1 cellular context compared by ENCODE assay signal in genomic region chr11:65859812-65860277, GRCh38.
A peak's percentile ranks its signal among the peaks of the same experiment; 100 is the strongest.
TF ChIP-seq lines count a peak whose summit lies in the region.

No MANE protein-coding gene starts in this region.

TF ChIP-seq in HepG2, 621 proteins besides CTCF, POLR2A, EP300 and RAD21 (continued from another document and continues in another):
- TF ChIP-seq, protein P1, sequence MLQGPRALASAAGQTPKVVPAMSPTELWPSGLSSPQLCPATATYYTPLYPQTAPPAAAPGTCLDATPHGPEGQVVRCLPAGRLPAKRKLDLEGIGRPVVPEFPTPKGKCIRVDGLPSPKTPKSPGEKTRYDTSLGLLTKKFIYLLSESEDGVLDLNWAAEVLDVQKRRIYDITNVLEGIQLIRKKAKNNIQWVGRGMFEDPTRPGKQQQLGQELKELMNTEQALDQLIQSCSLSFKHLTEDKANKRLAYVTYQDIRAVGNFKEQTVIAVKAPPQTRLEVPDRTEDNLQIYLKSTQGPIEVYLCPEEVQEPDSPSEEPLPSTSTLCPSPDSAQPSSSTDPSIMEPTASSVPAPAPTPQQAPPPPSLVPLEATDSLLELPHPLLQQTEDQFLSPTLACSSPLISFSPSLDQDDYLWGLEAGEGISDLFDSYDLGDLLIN (CRISPR knock-in tag; IDR thresholded peaks at IDR 0.05; ENCODE audit: borderline replicate concordance) = no peak
- TF ChIP-seq ZNF251 (CRISPR knock-in tag; IDR thresholded peaks at IDR 0.05) (no peak), HOXA5 (CRISPR knock-in tag; IDR thresholded peaks at IDR 0.05) (no peak), ZNF232 (CRISPR knock-in tag; IDR thresholded peaks at IDR 0.05; ENCODE audit: borderline replicate concordance) (no peak), CEBPG (CRISPR knock-in tag; IDR thresholded peaks at IDR 0.05) (no peak), HINFP (CRISPR knock-in tag; IDR thresholded peaks at IDR 0.05; ENCODE audit: low read depth) (peak; percentile 5; the same call in 1 of the 2 replicates), SNRNP70 (IDR thresholded peaks at IDR 0.05; ENCODE audit: low read depth, low read length) (no peak), ZNF501 (CRISPR knock-in tag; IDR thresholded peaks at IDR 0.05) (peak; percentile 47; the same call in 1 of the 2 replicates), ZFP82 (CRISPR knock-in tag; IDR thresholded peaks at IDR 0.05; ENCODE audit: borderline replicate concordance) (no peak), ELF3 (CRISPR knock-in tag; IDR thresholded peaks at IDR 0.05) (no peak), DMTF1 (CRISPR knock-in tag; IDR thresholded peaks at IDR 0.05) (no peak), ZNF841 (CRISPR knock-in tag; IDR thresholded peaks at IDR 0.05; ENCODE audit: borderline replicate concordance) (no peak), EHMT2 (IDR thresholded peaks at IDR 0.05; ENCODE audit: borderline replicate concordance, low read depth, low read length) (no peak), ZNF512 (CRISPR knock-in tag; IDR thresholded peaks at IDR 0.05) (0 out of 2 replicates have a peak, but pooled peaks have one; percentile 50), PRPF4 (IDR thresholded peaks at IDR 0.05; ENCODE audit: low read depth, low read length, poor library complexity, severe bottlenecking) (no peak), ZBTB3 (CRISPR knock-in tag; IDR thresholded peaks at IDR 0.05; ENCODE audit: borderline replicate concordance, low read depth) (no peak), EED (CRISPR knock-in tag; IDR thresholded peaks at IDR 0.05) (no peak), ZNF44 (CRISPR knock-in tag; IDR thresholded peaks at IDR 0.05) (no peak), ATF3 (CRISPR knock-in tag; IDR thresholded peaks at IDR 0.05) (no peak), GTF3A (CRISPR knock-in tag; conservative IDR thresholded peaks at IDR 0.05) (no peak), CHCHD3 (CRISPR knock-in tag; IDR thresholded peaks at IDR 0.05) (no peak), POLR2G (IDR thresholded peaks at IDR 0.05; ENCODE audit: low read depth, low read length) (peak; percentile 13; the same call in 1 of the 2 replicates), NFAT5 (CRISPR knock-in tag; IDR thresholded peaks at IDR 0.05) (no peak), ERF (CRISPR knock-in tag; IDR thresholded peaks at IDR 0.05) (no peak), ELF4 (CRISPR knock-in tag; IDR thresholded peaks at IDR 0.05; ENCODE audit: borderline replicate concordance) (0 out of 2 replicates have a peak, but pooled peaks have one; percentile 63), ZBTB10 (CRISPR knock-in tag; IDR thresholded peaks at IDR 0.05; ENCODE audit: borderline replicate concordance) (no peak)
- TF ChIP-seq, protein P2, sequence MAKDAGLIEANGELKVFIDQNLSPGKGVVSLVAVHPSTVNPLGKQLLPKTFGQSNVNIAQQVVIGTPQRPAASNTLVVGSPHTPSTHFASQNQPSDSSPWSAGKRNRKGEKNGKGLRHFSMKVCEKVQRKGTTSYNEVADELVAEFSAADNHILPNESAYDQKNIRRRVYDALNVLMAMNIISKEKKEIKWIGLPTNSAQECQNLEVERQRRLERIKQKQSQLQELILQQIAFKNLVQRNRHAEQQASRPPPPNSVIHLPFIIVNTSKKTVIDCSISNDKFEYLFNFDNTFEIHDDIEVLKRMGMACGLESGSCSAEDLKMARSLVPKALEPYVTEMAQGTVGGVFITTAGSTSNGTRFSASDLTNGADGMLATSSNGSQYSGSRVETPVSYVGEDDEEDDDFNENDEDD (CRISPR knock-in tag; IDR thresholded peaks at IDR 0.05; ENCODE audit: borderline replicate concordance) = no peak
- TF ChIP-seq, protein P3, sequence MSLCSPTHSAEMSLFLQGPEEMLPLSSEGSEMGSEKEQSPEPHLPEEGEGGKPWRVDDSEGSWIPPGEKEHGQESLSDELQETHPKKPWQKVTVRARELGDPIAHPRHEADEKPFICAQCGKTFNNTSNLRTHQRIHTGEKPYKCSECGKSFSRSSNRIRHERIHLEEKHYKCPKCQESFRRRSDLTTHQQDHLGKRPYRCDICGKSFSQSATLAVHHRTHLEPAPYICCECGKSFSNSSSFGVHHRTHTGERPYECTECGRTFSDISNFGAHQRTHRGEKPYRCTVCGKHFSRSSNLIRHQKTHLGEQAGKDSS (CRISPR knock-in tag; IDR thresholded peaks at IDR 0.05; ENCODE audit: borderline replicate concordance, low read depth) = 0 out of 2 replicates have a peak, but pooled peaks have one; percentile 9
- TF ChIP-seq, protein P4, sequence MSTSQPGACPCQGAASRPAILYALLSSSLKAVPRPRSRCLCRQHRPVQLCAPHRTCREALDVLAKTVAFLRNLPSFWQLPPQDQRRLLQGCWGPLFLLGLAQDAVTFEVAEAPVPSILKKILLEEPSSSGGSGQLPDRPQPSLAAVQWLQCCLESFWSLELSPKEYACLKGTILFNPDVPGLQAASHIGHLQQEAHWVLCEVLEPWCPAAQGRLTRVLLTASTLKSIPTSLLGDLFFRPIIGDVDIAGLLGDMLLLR (CRISPR knock-in tag; IDR thresholded peaks at IDR 0.05) = 0 out of 2 replicates have a peak, but pooled peaks have one; percentile 1
- TF ChIP-seq, protein P5, sequence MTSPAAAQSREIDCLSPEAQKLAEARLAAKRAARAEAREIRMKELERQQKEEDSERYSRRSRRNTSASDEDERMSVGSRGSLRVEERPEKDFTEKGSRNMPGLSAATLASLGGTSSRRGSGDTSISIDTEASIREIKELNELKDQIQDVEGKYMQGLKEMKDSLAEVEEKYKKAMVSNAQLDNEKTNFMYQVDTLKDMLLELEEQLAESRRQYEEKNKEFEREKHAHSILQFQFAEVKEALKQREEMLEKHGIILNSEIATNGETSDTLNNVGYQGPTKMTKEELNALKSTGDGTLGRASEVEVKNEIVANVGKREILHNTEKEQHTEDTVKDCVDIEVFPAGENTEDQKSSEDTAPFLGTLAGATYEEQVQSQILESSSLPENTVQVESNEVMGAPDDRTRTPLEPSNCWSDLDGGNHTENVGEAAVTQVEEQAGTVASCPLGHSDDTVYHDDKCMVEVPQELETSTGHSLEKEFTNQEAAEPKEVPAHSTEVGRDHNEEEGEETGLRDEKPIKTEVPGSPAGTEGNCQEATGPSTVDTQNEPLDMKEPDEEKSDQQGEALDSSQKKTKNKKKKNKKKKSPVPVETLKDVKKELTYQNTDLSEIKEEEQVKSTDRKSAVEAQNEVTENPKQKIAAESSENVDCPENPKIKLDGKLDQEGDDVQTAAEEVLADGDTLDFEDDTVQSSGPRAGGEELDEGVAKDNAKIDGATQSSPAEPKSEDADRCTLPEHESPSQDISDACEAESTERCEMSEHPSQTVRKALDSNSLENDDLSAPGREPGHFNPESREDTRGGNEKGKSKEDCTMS (CRISPR knock-in tag; conservative IDR thresholded peaks at IDR 0.05) = no peak
